Comparison of ENCODE assay signal across 8 cellular contexts in genomic region chr4:135864304-135864703, GRCh38.
DNase-seq lines count a peak whose midpoint lies in the region; ATAC-seq and TF ChIP-seq lines count a peak whose summit lies in the region.
"Not testable (repeated sequence)": the region's sequence is repeated elsewhere in the genome, so short reads cannot be mapped to it uniquely, and the experiment has no call there.

No MANE protein-coding gene starts in this region.

- intact Hi-C loops in spleen (cut with DNase I; ENCODE audit: low total_unique reads), result not testable (repeated sequence)

- H3K27me3 Mint-ChIP-seq in activated naive CD8-positive, alpha-beta T cell treated with anti-CD3 and anti-CD28 coated beads, Interleukin-2, amount 50 U/mL, for 24 hours; endothelial cell (ENCODE audit: unreplicated experiment): not testable (repeated sequence)

- not testable (repeated sequence) for H3K27ac ChIP-seq in spleen

- not testable (repeated sequence) for H3K9me3 ChIP-seq in spleen

- not testable (repeated sequence) for H3K4me3 Mint-ChIP-seq in activated naive CD8-positive, alpha-beta T cell treated with anti-CD3 and anti-CD28 coated beads, Interleukin-2, amount 50 U/mL, for 24 hours; endothelial cell (ENCODE audit: unreplicated experiment)

- not testable (repeated sequence) for ATAC-seq in activated naive CD8-positive, alpha-beta T cell treated with anti-CD3 and anti-CD28 coated beads, Interleukin-2, amount 50 U/mL, for 24 hours

- not testable (repeated sequence) for H3K9me3 Mint-ChIP-seq in activated naive CD8-positive, alpha-beta T cell treated with anti-CD3 and anti-CD28 coated beads, Interleukin-2, amount 50 U/mL, for 24 hours; endothelial cell (ENCODE audit: unreplicated experiment)

- not testable (repeated sequence) for H3K4me3 ChIP-seq in spleen

- H3K27me3 ChIP-seq in spleen (replicated peaks in 1 of 7), result not testable (repeated sequence)

- 34 to 49% (median 41%) methylated on average over 10 of the region's 10 CpGs for WGBS in spleen, 5 donors

- peak; percentile 45 for TF ChIP-seq CTCF in GM13977 (IDR thresholded peaks at IDR 0.05; ENCODE audit: extremely low read depth, insufficient read depth, missing control alignments)
- TF ChIP-seq CTCF in endothelial cell (IDR thresholded peaks at IDR 0.05; ENCODE audit: unreplicated experiment), result peak; percentile 53
- TF ChIP-seq CTCF in spleen (IDR thresholded peaks at IDR 0.05 in 8 of 11, conservative IDR thresholded peaks at IDR 0.05 in 3 of 11), result not testable (repeated sequence)

- not testable (repeated sequence) for TF ChIP-seq POLR2A in spleen (IDR thresholded peaks at IDR 0.05)

- in situ Hi-C loops in GM13977 (cut with MboI; ENCODE audit: low pct_unique_long_range_greater_than_20kb, low sequenced_read_pairs, unreplicated experiment), result not testable (repeated sequence)

- not testable (repeated sequence) for H3K4me1 Mint-ChIP-seq in activated naive CD8-positive, alpha-beta T cell treated with anti-CD3 and anti-CD28 coated beads, Interleukin-2, amount 50 U/mL, for 24 hours; endothelial cell (ENCODE audit: unreplicated experiment)

- DNase-seq in COR-L47 (lab: John Stamatoyannopoulos, UW) (peak; percentile 33), MV-4-11 (lab: John Stamatoyannopoulos, UW) (peak; percentile 73), RPMI7951 (ENCODE audit: low read depth) (peak; percentile 1), endothelial cell (ENCODE audit: low spot score) (peak; percentile 59), left kidney (ENCODE audit: low read depth, low spot score) (peak; percentile 39), spleen (peak; percentile 28)
- DNase-seq in GM13977 (ENCODE audit: low spot score), result not testable (repeated sequence)
- peak; percentile 1 for DNase-seq in activated naive CD8-positive, alpha-beta T cell treated with anti-CD3 and anti-CD28 coated beads, Interleukin-2, amount 50 U/mL, for 24 hours

- H3K36me3 Mint-ChIP-seq in activated naive CD8-positive, alpha-beta T cell treated with anti-CD3 and anti-CD28 coated beads, Interleukin-2, amount 50 U/mL, for 24 hours (ENCODE audit: low read depth); endothelial cell (ENCODE audit: low read depth, unreplicated experiment): not testable (repeated sequence)

- not testable (repeated sequence) for H3K27ac Mint-ChIP-seq in activated naive CD8-positive, alpha-beta T cell treated with anti-CD3 and anti-CD28 coated beads, Interleukin-2, amount 50 U/mL, for 24 hours
- peak overlapping the region; percentile 42 for H3K27ac Mint-ChIP-seq in endothelial cell (ENCODE audit: unreplicated experiment)

- not testable (repeated sequence) for H3K36me3 ChIP-seq in spleen

- not testable (repeated sequence) for H3K4me1 ChIP-seq in spleen
